In the genomic region with DNA sequence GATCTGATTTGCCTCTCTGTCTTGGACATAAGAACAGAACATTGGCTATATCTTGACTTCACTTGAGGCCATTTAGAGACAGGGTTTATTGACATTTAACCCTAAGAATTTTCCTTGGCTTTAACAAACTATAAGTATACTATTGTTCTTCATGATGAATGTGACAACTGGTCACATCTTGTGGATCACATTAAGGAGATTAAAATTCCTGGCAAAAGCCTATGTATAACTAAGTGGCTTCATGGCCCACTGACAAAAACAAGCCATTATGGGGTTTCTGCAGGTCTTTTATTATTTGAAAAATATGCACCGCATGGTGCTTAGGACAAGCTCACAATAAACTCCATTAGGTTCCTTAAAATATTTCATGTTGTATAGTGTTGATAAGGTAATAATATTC, we compare ENCODE assay signal across 26 cellular contexts. TPM values are rescaled to one million over a fixed set of nuclear protein-coding genes. Genes with fewer than 3 reads are reported as not detected.
"Had no signal": no experiment of that assay in that cellular context is flagged by ENCODE, and none has a peak within 500 bp of the region (broad histone marks: within the 10 kb centered on the region; RNA-seq: fewer than 3 reads in every experiment).

No MANE protein-coding gene starts in this region.

- H3K4me1 Mint-ChIP-seq: T-helper 17 cell had no signal

- H3K9me3 ChIP-seq: MG63 had no signal

- H3K4me3 Mint-ChIP-seq: IgD-negative memory B cell, T-helper 17 cell had no signal

- H3K9me3 Mint-ChIP-seq: IgD-negative memory B cell had no signal

- ATAC-seq: Panc1, PC-3, T-helper 17 cell had no signal

- DNase-seq: KBM-7; MG63; NCI-H1092; NCI-H1105 treated with DMSO at 0.1 percent for 48 hours; NCI-H1417 treated with DMSO at 0.1 percent for 48 hours; NCI-H146; NCI-H1694 treated with DMSO at 0.1 percent for 48 hours; NCI-H1930; NCI-H2081; NCI-H2107; NCI-H2227 treated with DMSO at 0.1 percent for 48 hours; NCI-H69; NCI-H774; NK-92 treated with Interleukin-12 subunit alpha and Interleukin-12 subunit beta, amount 100 ng/mL, for 24 hours; PC-3; SHP77; T-helper 1 cell; T-helper 17 cell had no signal

- H3K27me3 ChIP-seq: MG63 had no signal

- H3K27ac Mint-ChIP-seq: IgD-negative memory B cell, T-helper 17 cell had no signal

- H3K36me3 ChIP-seq: MG63 had no signal

- H3K4me3 ChIP-seq: MG63, SK-N-MC had no signal

- H3K36me3 Mint-ChIP-seq: IgD-negative memory B cell had no signal

- H3K27ac ChIP-seq: HL-60, RWPE1, SK-N-MC had no signal

RNA-seq across cellular contexts. Expression of a gene that starts 55.3 kb away (rescaled TPM):
- total RNA-seq: LHCN-M2, NCI-H460, OCI-LY7, PC-3 had no signal
